In the genomic region with DNA sequence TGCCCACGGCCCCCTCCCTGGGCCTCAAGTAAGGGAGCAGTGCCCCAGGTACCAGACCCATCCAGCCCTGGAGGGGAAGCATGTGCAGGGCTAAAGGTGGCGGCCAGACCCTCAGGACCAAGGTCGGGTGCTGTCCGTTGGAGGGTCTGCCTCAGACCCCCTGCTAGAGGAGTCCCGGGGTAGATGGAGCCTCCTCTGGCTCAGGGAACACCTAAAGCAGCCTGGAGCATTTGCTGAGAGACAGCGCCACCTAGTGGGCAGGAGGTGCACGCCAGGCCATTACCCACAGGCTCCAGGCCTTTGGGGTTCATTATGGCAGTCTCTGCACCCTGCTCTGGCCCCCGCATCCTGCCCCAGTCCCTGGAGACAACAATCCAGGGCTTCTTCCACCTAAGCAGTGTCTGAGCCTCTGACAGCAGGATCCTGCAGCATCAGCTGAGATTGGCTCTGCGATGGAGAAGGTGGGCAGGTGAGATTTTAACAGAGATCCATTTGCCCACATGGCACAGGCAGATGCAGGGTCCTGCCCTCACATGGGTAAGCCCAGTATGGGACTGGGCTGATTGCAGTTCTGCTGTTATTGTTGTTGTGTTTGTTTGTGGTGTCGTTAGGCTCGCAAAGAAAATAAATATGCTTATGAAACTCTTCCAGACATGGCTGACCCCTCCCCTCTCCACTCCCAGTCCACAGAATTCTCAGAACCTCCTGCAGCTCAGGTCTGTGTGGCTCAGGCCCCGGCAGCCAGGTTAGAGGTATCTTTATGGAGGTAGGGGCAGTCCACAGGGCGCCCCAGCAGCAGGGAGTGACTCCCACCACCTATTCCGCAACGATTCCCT, we compare ENCODE assay signal across 8 cellular contexts. TPM values are rescaled to one million over a fixed set of nuclear protein-coding genes. Genes with fewer than 3 reads are reported as not detected.
A peak's percentile ranks its signal among the peaks of the same experiment; 100 is the strongest.
DNase-seq lines count a peak whose midpoint lies in the region; ATAC-seq, FAIRE-seq and TF ChIP-seq lines count a peak whose summit lies in the region.

No MANE protein-coding gene starts in this region.

- no peaks in the 10 kb centered on the region for H3K23me2 ChIP-seq in H1 (ENCODE audit: low read depth, low read length)

- TF ChIP-seq RAD21 in H1 (IDR thresholded peaks at IDR 0.05 in 1 of 2, conservative IDR thresholded peaks at IDR 0.05 in 1 of 2; ENCODE audit: low read depth in 2 of 2, low read length in 2 of 2), result peak; percentile 99

- H2BK5ac ChIP-seq in H1 (ENCODE audit: low read depth, low read length), result no peak overlapping the region

- CTCF ChIA-PET in H1 (lab: Charles Lee; ENCODE audit: partially characterized antibody), result interaction anchor here (0.6 to 17.3 kb wide), 40 partner anchors 8 to 322 kb away, joined by 3 to 312 read pairs (median 4); a partner anchor contains a TSS

- H3K4me2 ChIP-seq in H1 (ENCODE audit: insufficient read depth in 1 of 2, low read depth in 2 of 2, low read length in 2 of 2), result no peak overlapping the region

- H3K18ac ChIP-seq in H1 (ENCODE audit: extremely low read depth, low read length), result no peak overlapping the region

- H3K56ac ChIP-seq in H1 (replicated peaks; ENCODE audit: insufficient read length, low read depth, low read length), result no peak overlapping the region

- H2BK20ac ChIP-seq in H1 (ENCODE audit: low read length), result peak overlapping the region; percentile 86; the same call in 1 of the 2 replicates

- no peak overlapping the region for H2BK120ac ChIP-seq in H1 (replicated peaks; ENCODE audit: low read depth, low read length)

- no peaks in the 10 kb centered on the region for H3K9me3 ChIP-seq in H1 (ENCODE audit: insufficient read depth in 2 of 2, low read depth in 1 of 2, low read length in 1 of 2)

- H3K36me3 ChIP-seq in H1 (ENCODE audit: control insufficient read depth in 2 of 4, insufficient read depth in 4 of 4, low read length in 3 of 4), result no peaks in the 10 kb centered on the region; a peak in 1 of 8 replicates

- H2AFZ ChIP-seq in H1 (ENCODE audit: low read length), result no peak overlapping the region

- H3K14ac ChIP-seq in H1 (ENCODE audit: insufficient read length), result no peak overlapping the region

- no peak overlapping the region for H4K91ac ChIP-seq in H1 (replicated peaks; ENCODE audit: insufficient read length, low read length)

- ATAC-seq in HG03103 (IDR thresholded peaks at IDR 0.05; ENCODE audit: low read depth, unreplicated experiment), result peak; percentile 51
- ATAC-seq in GM21360 (IDR thresholded peaks at IDR 0.05; ENCODE audit: unreplicated experiment), result no peak

- H3K9ac ChIP-seq in H1 (replicated peaks in 1 of 4; ENCODE audit: extremely low read depth in 1 of 4, low read depth in 3 of 4, low read length in 3 of 4), result peak overlapping the region in 1 of 4 experiments; percentile 13; a peak in 1 of 7 replicates

- no peak overlapping the region; the same call in 1 of the 2 replicates for H2BK15ac ChIP-seq in H1 (ENCODE audit: low read length)

- WGBS in H1 (ENCODE audit: extremely low coverage in 1 of 2, insufficient coverage in 1 of 2, insufficient read length in 1 of 2, insufficient replicate concordance in 2 of 2, low coverage in 1 of 2, low lambda C conversion rate in 2 of 2, missing lambda C conversion rate in 1 of 2), 2 experiments, result 57% methylated on average over 15 of the region's 15 CpGs; no CpG with 5 or more reads in 1 of the 2 experiments

- TF ChIP-seq EP300 in H1 (IDR thresholded peaks at IDR 0.05; ENCODE audit: borderline replicate concordance in 1 of 2, low read depth in 2 of 2, low read length in 2 of 2), result no peak

- H3K4me3 ChIP-seq in H1 (ENCODE audit: extremely low read depth in 1 of 4, insufficient read depth in 2 of 4, low read depth in 3 of 4, low read length in 4 of 4), result no peak overlapping the region

- H4K5ac ChIP-seq in H1 (ENCODE audit: insufficient read length, low read depth, low read length), result no peak overlapping the region

- TF ChIP-seq CTCF in H1 (IDR thresholded peaks at IDR 0.05; ENCODE audit: control extremely low read depth in 1 of 3, insufficient read depth in 1 of 3, low read depth in 1 of 3, low read length in 3 of 3), result peak; percentile 97 to 100 (median 99)

- H3K27me3 ChIP-seq in H1 (replicated peaks in 1 of 4; ENCODE audit: control insufficient read depth in 3 of 4, extremely low read depth in 1 of 4, insufficient read depth in 3 of 4, low read length in 3 of 4), result no peaks in the 10 kb centered on the region

- TF ChIP-seq POLR2A in H1 (IDR thresholded peaks at IDR 0.05; ENCODE audit: control extremely low read depth in 1 of 2, low read depth in 2 of 2, low read length in 2 of 2), result no peak

- no peaks in the 10 kb centered on the region for H3K79me1 ChIP-seq in H1 (ENCODE audit: low read depth, low read length)

- H2BK12ac ChIP-seq in H1 (ENCODE audit: low read depth, low read length), result no peak overlapping the region

- H4K20me1 ChIP-seq in H1 (replicated peaks in 1 of 2; ENCODE audit: control insufficient read depth in 1 of 2, insufficient read depth in 2 of 2, low read length in 2 of 2), result no peaks in the 10 kb centered on the region

- DNase-seq in GDM1 (lab: John Stamatoyannopoulos, UW) (peak; percentile 43), NCI-H82 treated with DMSO at 0.1 percent for 48 hours (lab: John Stamatoyannopoulos, UW; ENCODE audit: unreplicated experiment) (peak; percentile 37), H1 (ENCODE audit: low read depth in 1 of 2, low spot score in 2 of 2) (peak; percentile 56 to 99), midbrain (lab: John Stamatoyannopoulos, UW) (peak; percentile 84)
- peak; percentile 72 to 76 for DNase-seq in activated CD8-positive, alpha-beta memory T cell treated with anti-CD3 and anti-CD28 coated beads for 4 hours (ENCODE audit: low read depth in 2 of 2)
- DNase-seq in stimulated activated CD8-positive, alpha-beta memory T cell treated with anti-CD3 and anti-CD28 coated beads, Interleukin-4, amount 100 ng/mL, for 4 hours (ENCODE audit: low read depth in 2 of 2, low spot score in 1 of 2), result peak; percentile 68 to 89

- no peak overlapping the region for H3K4ac ChIP-seq in H1 (replicated peaks; ENCODE audit: insufficient read length, low read depth, low read length)

- peak; percentile 88 for FAIRE-seq in H1 (lab: Jason Lieb, UNC)

- H4K8ac ChIP-seq in H1 (ENCODE audit: extremely low read depth, insufficient read depth, low read length), result peak overlapping the region; percentile 57

- no peak overlapping the region for H3K23ac ChIP-seq in H1 (ENCODE audit: insufficient read length)

- no peak overlapping the region for H2AK5ac ChIP-seq in H1 (ENCODE audit: low read depth, low read length)

- H3K27ac ChIP-seq in H1 (ENCODE audit: low read depth, low read length), result no peak overlapping the region

- POLR2A ChIA-PET in H1 (lab: Charles Lee; ENCODE audit: partially characterized antibody), result interaction anchor here (0.9 to 1.1 kb wide), 2 partner anchors 39 to 83 kb away, joined by 3 to 5 read pairs; no protein-coding TSS in a partner anchor

- H3K79me2 ChIP-seq in H1 (ENCODE audit: control insufficient read depth in 1 of 2, insufficient read depth in 2 of 2, low read length in 2 of 2), result no peaks in the 10 kb centered on the region

- no peaks in the 10 kb centered on the region; a peak in 2 of 7 replicates for H3K4me1 ChIP-seq in H1 (replicated peaks in 1 of 4; ENCODE audit: control insufficient read depth in 3 of 4, insufficient read depth in 4 of 4, low read length in 3 of 4)

TF ChIP-seq in H1, 55 proteins besides CTCF, POLR2A, EP300 and RAD21 (continues in another document):
- TF ChIP-seq CBX8 (IDR thresholded peaks at IDR 0.05; ENCODE audit: borderline replicate concordance, low read depth, low read length) (no peak), CEBPB (IDR thresholded peaks at IDR 0.05; ENCODE audit: low read depth, low read length) (no peak), SUZ12 (IDR thresholded peaks at IDR 0.05; ENCODE audit: low read length) (no peak), BCL11A (IDR thresholded peaks at IDR 0.05; ENCODE audit: low read depth in 2 of 2, low read length in 2 of 2) (no peak), KDM5A (IDR thresholded peaks at IDR 0.05; ENCODE audit: low read length) (no peak; the same call in 1 of the 2 replicates), KDM1A (IDR thresholded peaks at IDR 0.05; ENCODE audit: borderline replicate concordance, low read length) (no peak), RNF2 (IDR thresholded peaks at IDR 0.05; ENCODE audit: borderline replicate concordance, low read depth, low read length, missing control alignments, poor library complexity, severe bottlenecking) (no peak), CTBP2 (IDR thresholded peaks at IDR 0.05; ENCODE audit: borderline replicate concordance, insufficient read depth, insufficient read length, low read length) (no peak), ZNF274 (IDR thresholded peaks at IDR 0.05; ENCODE audit: borderline replicate concordance, extremely low read depth, low read length) (no peak), BACH1 (IDR thresholded peaks at IDR 0.05; ENCODE audit: low read length) (no peak), SP2 (IDR thresholded peaks at IDR 0.05; ENCODE audit: low read length) (no peak), HDAC6 (IDR thresholded peaks at IDR 0.05; ENCODE audit: low read depth, low read length) (no peak), CHD2 (IDR thresholded peaks at IDR 0.05; ENCODE audit: low read length) (no peak), CHD1 (IDR thresholded peaks at IDR 0.05; ENCODE audit: low read depth, low read length) (no peak), JUND (IDR thresholded peaks at IDR 0.05; ENCODE audit: low read length) (0 out of 2 replicates have a peak, but pooled peaks have one; percentile 57)

RNA-seq across cellular contexts. Expression of a gene that starts 42.4 kb away (rescaled TPM):
- total RNA-seq in H1 (2021; fragmentation: NEBNext Ultra II Directional; extraction: Animal tissue kit (Norgen Biotek cat#: 25700)), result 46.6 and 49.5 TPM in 2 replicates
- polyA plus RNA-seq in H1 (2011; rRNA removed), result 40.9 and 48.8 TPM in 2 replicates
- 50.8 TPM for polyA plus RNA-seq in H1 (2011; cell fraction: cytosol; rRNA removed)
- polyA plus RNA-seq in H1 (2011; cell fraction: nucleus; rRNA removed), result 37.8 TPM
- 29.8 to 63.7 TPM (median 56.8 TPM) in 4 replicates for polyA plus RNA-seq in H1 (2012, experiment 1 of 2)
- polyA plus RNA-seq in H1 (2012, experiment 2 of 2), result 31.9 TPM
- polyA plus RNA-seq in H1 (2013, experiment 1 of 2), result 27.0 TPM
- polyA plus RNA-seq in H1 (2013, experiment 2 of 2), result 29.6 TPM
- 21.0 and 32.7 TPM in 2 replicates for polyA minus RNA-seq in H1 (2011; rRNA and poly(A)+ RNA removed)
- polyA minus RNA-seq in H1 (2011; cell fraction: cytosol; rRNA and poly(A)+ RNA removed), result 36.7 TPM
- polyA minus RNA-seq in H1 (2011; cell fraction: nucleus; rRNA and poly(A)+ RNA removed), result 18.3 TPM

RNA-seq across cellular contexts. Expression of a gene that starts 43.9 kb away (rescaled TPM):
- total RNA-seq in H1 (2021; fragmentation: NEBNext Ultra II Directional; extraction: Animal tissue kit (Norgen Biotek cat#: 25700)), result 97.4 and 99.0 TPM in 2 replicates
- polyA plus RNA-seq in H1 (2011; rRNA removed), result 34.2 and 55.4 TPM in 2 replicates
- 38.7 TPM for polyA plus RNA-seq in H1 (2011; cell fraction: cytosol; rRNA removed)
- polyA plus RNA-seq in H1 (2011; cell fraction: nucleus; rRNA removed), result 87.5 TPM
- polyA plus RNA-seq in H1 (2012, experiment 1 of 2), result 78.7 to 109 TPM (median 97.3 TPM) in 4 replicates
- polyA plus RNA-seq in H1 (2012, experiment 2 of 2), result 84.4 TPM
- 126 TPM for polyA plus RNA-seq in H1 (2013, experiment 1 of 2)
- 110 TPM for polyA plus RNA-seq in H1 (2013, experiment 2 of 2)
- 42.8 and 45.5 TPM in 2 replicates for polyA minus RNA-seq in H1 (2011; rRNA and poly(A)+ RNA removed)
- polyA minus RNA-seq in H1 (2011; cell fraction: cytosol; rRNA and poly(A)+ RNA removed), result 54.3 TPM
- polyA minus RNA-seq in H1 (2011; cell fraction: nucleus; rRNA and poly(A)+ RNA removed), result 31.1 TPM
